In genomic region chr1:58597991-58598390, GRCh38 we compare ENCODE assay signal across 18 cellular contexts. TPM values are rescaled to one million over a fixed set of nuclear protein-coding genes. Genes with fewer than 3 reads are reported as not detected.
"Had no signal": no experiment of that assay in that cellular context is flagged by ENCODE, and none has a peak within 500 bp of the region (broad histone marks: within the 10 kb centered on the region; RNA-seq: fewer than 3 reads in every experiment).

No MANE protein-coding gene starts in this region.

- H3K9me3 ChIP-seq: right atrium auricular region, suprapubic skin had no signal

- H3K4me1 ChIP-seq: right atrium auricular region had no signal

- H3K4me3 ChIP-seq: right atrium auricular region, suprapubic skin had no signal

- FAIRE-seq: bronchial epithelial cell, small intestine had no signal

- H3K27me3 ChIP-seq: foreskin keratinocyte, right atrium auricular region, suprapubic skin had no signal

- DNase-seq: activated CD4-positive, alpha-beta T cell treated with anti-CD3 and anti-CD28 coated beads for 1 hour; activated CD4-positive, alpha-beta T cell treated with anti-CD3 and anti-CD28 coated beads, Interleukin-2, amount 50 U/mL, for 48 hours; activated naive CD4-positive, alpha-beta T cell treated with anti-CD3 and anti-CD28 coated beads for 36 hours; activated naive CD8-positive, alpha-beta T cell treated with anti-CD3 and anti-CD28 coated beads, Interleukin-2, amount 50 U/mL, for 24 hours; aorta; effector memory CD4-positive, alpha-beta T cell; foreskin keratinocyte; glutamatergic neuron; kidney glomerular epithelial cell; small intestine; stimulated activated CD4-positive, alpha-beta T cell treated with anti-CD3 and anti-CD28 coated beads, Interleukin-4, amount 100 ng/mL, for 4 hours; stimulated activated CD8-positive, alpha-beta memory T cell treated with anti-CD3 and anti-CD28 coated beads, Interleukin-4, amount 100 ng/mL, for 48 hours; stimulated activated naive CD8-positive, alpha-beta T cell treated with anti-CD3 and anti-CD28 coated beads, Interleukin-15, Interleukin-2, amounts not matched to agents 100 U/mL and 50 U/mL, for 24 hours had no signal

- H3K36me3 ChIP-seq: right atrium auricular region, suprapubic skin had no signal

- H3K27ac ChIP-seq: foreskin keratinocyte, right atrium auricular region, suprapubic skin, VCaP had no signal

RNA-seq across cellular contexts. Expression of gene TACSTD2, which starts 20.9 kb away (rescaled TPM):
- total RNA-seq: activated naive CD4-positive, alpha-beta T cell treated with anti-CD3 and anti-CD28 coated beads for 36 hours; natural killer cell treated with Interleukin-12 subunit alpha and Interleukin-12 subunit beta and Interleukin-15 and Interleukin-18, amount 100 ng/mL, for 72 hours had no signal
